ENCODE assay signal across 8 cellular contexts in genomic region chr19:53395840-53396580, GRCh38. TPM values are rescaled to one million over a fixed set of nuclear protein-coding genes. Genes with fewer than 3 reads are reported as not detected.
DNase-seq lines count a peak whose midpoint lies in the region; TF ChIP-seq lines count a peak whose summit lies in the region.
"Not testable (repeated sequence)": the region's sequence is repeated elsewhere in the genome, so short reads cannot be mapped to it uniquely, and the experiment has no call there.

No MANE protein-coding gene starts in this region.

- DNase-seq in HL-60 (ENCODE audit: low read depth in 1 of 2, low spot score in 1 of 2); SJSA1 (ENCODE audit: low read depth in 1 of 2, low spot score in 2 of 2); activated naive CD8-positive, alpha-beta T cell treated with anti-CD3 and anti-CD28 coated beads for 36 hours; endodermal cell; immature natural killer cell: not testable (repeated sequence)

- H3K27ac Mint-ChIP-seq in activated naive CD8-positive, alpha-beta T cell treated with anti-CD3 and anti-CD28 coated beads for 36 hours = peak overlapping the region; percentile 92
- peak overlapping the region; percentile 97 for H3K27ac Mint-ChIP-seq in endodermal cell
- H3K27ac Mint-ChIP-seq in immature natural killer cell = peak overlapping the region; percentile 84 to 98 (median 92)
- peak overlapping the region; percentile 56 to 95 (median 94) for H3K27ac Mint-ChIP-seq in nephron
- peak overlapping the region; percentile 83 for H3K27ac Mint-ChIP-seq in stimulated activated naive CD8-positive, alpha-beta T cell treated with anti-CD3 and anti-CD28 coated beads, Interleukin-15, Interleukin-2, amounts not matched to agents 100 ng/mL and 50 ng/mL, for 24 hours

- peaks cover 19% of the 10 kb centered on the region for H3K4me1 Mint-ChIP-seq in activated naive CD8-positive, alpha-beta T cell treated with anti-CD3 and anti-CD28 coated beads for 36 hours
- H3K4me1 Mint-ChIP-seq in endodermal cell (peaks cover 22% of the 10 kb centered on the region), immature natural killer cell (peaks cover 27 to 41% of the 10 kb centered on the region in 2 donors), nephron (peaks cover 30% of the 10 kb centered on the region)
- peaks cover 24% of the 10 kb centered on the region for H3K4me1 Mint-ChIP-seq in stimulated activated naive CD8-positive, alpha-beta T cell treated with anti-CD3 and anti-CD28 coated beads, Interleukin-15, Interleukin-2, amounts not matched to agents 100 ng/mL and 50 ng/mL, for 24 hours (ENCODE audit: low read depth)

- H3K9me3 Mint-ChIP-seq in activated naive CD8-positive, alpha-beta T cell treated with anti-CD3 and anti-CD28 coated beads for 36 hours = peaks cover 16% of the 10 kb centered on the region
- H3K9me3 Mint-ChIP-seq in endodermal cell, immature natural killer cell, nephron: not testable (repeated sequence)
- peaks cover 13% of the 10 kb centered on the region for H3K9me3 Mint-ChIP-seq in stimulated activated naive CD8-positive, alpha-beta T cell treated with anti-CD3 and anti-CD28 coated beads, Interleukin-15, Interleukin-2, amounts not matched to agents 100 ng/mL and 50 ng/mL, for 24 hours

- peaks cover 20% of the 10 kb centered on the region; the same call in 1 of the 2 replicates for H4K20me1 ChIP-seq in BLaER1

- H3K9me3 ChIP-seq in BLaER1 = peaks cover 35% of the 10 kb centered on the region
- H3K9me3 ChIP-seq in SJSA1 (replicated peaks) = not testable (repeated sequence)
- peaks cover 12% of the 10 kb centered on the region for H3K9me3 ChIP-seq in endodermal cell (ENCODE audit: control insufficient read depth, low read length)

- H3K4me1 ChIP-seq in BLaER1 (peaks cover 22% of the 10 kb centered on the region), SJSA1 (replicated peaks) (peaks cover 11% of the 10 kb centered on the region)
- not testable (repeated sequence) for H3K4me1 ChIP-seq in endodermal cell (ENCODE audit: control insufficient read depth, insufficient read depth, low read length)

- not testable (repeated sequence) for H3K27me3 Mint-ChIP-seq in activated naive CD8-positive, alpha-beta T cell treated with anti-CD3 and anti-CD28 coated beads for 36 hours; endodermal cell (ENCODE audit: insufficient read depth); immature natural killer cell (ENCODE audit: low read depth in 3 of 3); nephron (ENCODE audit: low read depth); stimulated activated naive CD8-positive, alpha-beta T cell treated with anti-CD3 and anti-CD28 coated beads, Interleukin-15, Interleukin-2, amounts not matched to agents 100 ng/mL and 50 ng/mL, for 24 hours

- H3K27ac ChIP-seq in BLaER1 (peak overlapping the region; percentile 76), HL-60 (replicated peaks) (peak overlapping the region; percentile 83)
- not testable (repeated sequence) for H3K27ac ChIP-seq in SJSA1; endodermal cell (ENCODE audit: low read depth, low read length)

- H3K4me3 ChIP-seq in BLaER1 (peak overlapping the region; percentile 86), HL-60 (replicated peaks; ENCODE audit: insufficient read depth, low read length) (peak overlapping the region; percentile 69), SJSA1 (peak overlapping the region; percentile 56), endodermal cell (ENCODE audit: low read length) (peak overlapping the region; percentile 96)

- peak overlapping the region; percentile 87 for H3K4me2 ChIP-seq in BLaER1

- not testable (repeated sequence) for H3K27me3 ChIP-seq in BLaER1; HL-60 (ENCODE audit: insufficient read depth, poor library complexity, severe bottlenecking); SJSA1 (replicated peaks); endodermal cell (ENCODE audit: control insufficient read depth, insufficient read depth, low read length, poor library complexity, severe bottlenecking)

- not testable (repeated sequence) for TF ChIP-seq CTCF in HL-60 (IDR thresholded peaks at IDR 0.05; ENCODE audit: insufficient read depth, low read length); endodermal cell (conservative IDR thresholded peaks at IDR 0.05); nephron (IDR thresholded peaks at IDR 0.05; ENCODE audit: unreplicated experiment in 3 of 3)

- H3K4me3 Mint-ChIP-seq in activated naive CD8-positive, alpha-beta T cell treated with anti-CD3 and anti-CD28 coated beads for 36 hours = peak overlapping the region; percentile 99
- H3K4me3 Mint-ChIP-seq in endodermal cell (peak overlapping the region; percentile 98), immature natural killer cell (peak overlapping the region; percentile 96 to 99 (median 97)), nephron (peak overlapping the region; percentile 89 to 97 (median 90))
- H3K4me3 Mint-ChIP-seq in stimulated activated naive CD8-positive, alpha-beta T cell treated with anti-CD3 and anti-CD28 coated beads, Interleukin-15, Interleukin-2, amounts not matched to agents 100 ng/mL and 50 ng/mL, for 24 hours = peak overlapping the region; percentile 92

- H3K36me3 Mint-ChIP-seq in activated naive CD8-positive, alpha-beta T cell treated with anti-CD3 and anti-CD28 coated beads for 36 hours = peaks cover 52% of the 10 kb centered on the region
- peaks cover 27% of the 10 kb centered on the region for H3K36me3 Mint-ChIP-seq in endodermal cell (ENCODE audit: low read depth)
- peaks cover 21 to 28% (median 24%) of the 10 kb centered on the region in 3 donors for H3K36me3 Mint-ChIP-seq in immature natural killer cell
- peaks cover 25% of the 10 kb centered on the region for H3K36me3 Mint-ChIP-seq in nephron (ENCODE audit: low read depth)
- H3K36me3 Mint-ChIP-seq in stimulated activated naive CD8-positive, alpha-beta T cell treated with anti-CD3 and anti-CD28 coated beads, Interleukin-15, Interleukin-2, amounts not matched to agents 100 ng/mL and 50 ng/mL, for 24 hours (ENCODE audit: low read depth) = peaks cover 29% of the 10 kb centered on the region

- WGBS in endodermal cell (ENCODE audit: insufficient coverage in 1 of 2, insufficient read length in 1 of 2), 2 experiments = 10 to 11% methylated on average over 8 to 9 of the region's 9 CpGs

- H3K9ac ChIP-seq in BLaER1 (peak overlapping the region; percentile 89), endodermal cell (ENCODE audit: extremely low read depth, low read length, poor library complexity, severe bottlenecking) (peak overlapping the region; percentile 75)

- peaks cover 39% of the 10 kb centered on the region for H3K36me3 ChIP-seq in BLaER1
- peaks cover 15% of the 10 kb centered on the region for H3K36me3 ChIP-seq in SJSA1
- H3K36me3 ChIP-seq in endodermal cell (ENCODE audit: control insufficient read depth, insufficient read depth, low read length) = peaks cover 29% of the 10 kb centered on the region

RNA-seq across cellular contexts. Expression of gene ZNF765, which starts 1.1 kb away (rescaled TPM):
- total RNA-seq in SJSA1 (2014; rRNA removed; shearing (Covaris generic)) = 6.8 and 13.7 TPM in 2 replicates
- total RNA-seq in activated naive CD8-positive, alpha-beta T cell treated with anti-CD3 and anti-CD28 coated beads for 36 hours = 10 to 100 TPM; 11.9 to 12.0 TPM
- 10 to 100 TPM; 30.1 to 35.9 TPM for total RNA-seq in endodermal cell
- 9.0 TPM for polyA plus RNA-seq in endodermal cell (2013, experiment 1 of 2)
- polyA plus RNA-seq in endodermal cell (2013, experiment 2 of 2) = 10.7 TPM
- 10 to 100 TPM in 1 of 3 donors, 1 to 10 TPM in 2; 5.2 to 13.0 (median 8.7) TPM for polyA plus RNA-seq in immature natural killer cell

RNA-seq across cellular contexts. Expression of gene ZNF525, which starts 30.5 kb away (rescaled TPM):
- total RNA-seq in SJSA1 (2014; rRNA removed; shearing (Covaris generic)) = 5.0 and 6.3 TPM in 2 replicates
- total RNA-seq in activated naive CD8-positive, alpha-beta T cell treated with anti-CD3 and anti-CD28 coated beads for 36 hours = 10 to 100 TPM; 22.4 to 25.7 TPM
- 10 to 100 TPM; 42.2 to 48.8 TPM for total RNA-seq in endodermal cell
- polyA plus RNA-seq in endodermal cell (2013, experiment 1 of 2) = 7.9 TPM
- polyA plus RNA-seq in endodermal cell (2013, experiment 2 of 2) = 6.6 TPM
- polyA plus RNA-seq in immature natural killer cell = 10 to 100 TPM in 1 of 3 donors, 1 to 10 TPM in 1, not detected in 1; 4.8 to 10.9 TPM

RNA-seq across cellular contexts. Expression of gene ZNF761, which starts 35.8 kb away (rescaled TPM):
- total RNA-seq in SJSA1 (2014; rRNA removed; shearing (Covaris generic)) = 9.7 and 11.3 TPM in 2 replicates
- 10 to 100 TPM; 10.9 to 12.4 TPM for total RNA-seq in activated naive CD8-positive, alpha-beta T cell treated with anti-CD3 and anti-CD28 coated beads for 36 hours
- 10 to 100 TPM; 52.3 to 63.8 TPM for total RNA-seq in endodermal cell
- 17.2 TPM for polyA plus RNA-seq in endodermal cell (2013, experiment 1 of 2)
- polyA plus RNA-seq in endodermal cell (2013, experiment 2 of 2) = 17.8 TPM
- polyA plus RNA-seq in immature natural killer cell = 1 to 10 TPM; 4.4 to 8.9 (median 6.9) TPM
